ENCODE assay signal across 1 cellular context in genomic region chr6:118320652-118321051, GRCh38.
TF ChIP-seq lines count a peak whose summit lies in the region.

No MANE protein-coding gene starts in this region.

TF ChIP-seq in HepG2, 621 proteins besides CTCF, POLR2A, EP300 and RAD21 (continued from another document):
- TF ChIP-seq, protein P1, sequence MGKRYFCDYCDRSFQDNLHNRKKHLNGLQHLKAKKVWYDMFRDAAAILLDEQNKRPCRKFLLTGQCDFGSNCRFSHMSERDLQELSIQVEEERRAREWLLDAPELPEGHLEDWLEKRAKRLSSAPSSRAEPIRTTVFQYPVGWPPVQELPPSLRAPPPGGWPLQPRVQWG (CRISPR knock-in tag; IDR thresholded peaks at IDR 0.05; ENCODE audit: borderline replicate concordance, low read depth): no peak
- no peak for TF ChIP-seq ARHGAP35 (CRISPR knock-in tag; IDR thresholded peaks at IDR 0.05; ENCODE audit: borderline replicate concordance)
- no peak for TF ChIP-seq ZNF616 (CRISPR knock-in tag; IDR thresholded peaks at IDR 0.05; ENCODE audit: low read depth)
- no peak for TF ChIP-seq STAT5B (CRISPR knock-in tag; IDR thresholded peaks at IDR 0.05)
- TF ChIP-seq TARDBP (CRISPR knock-in tag; IDR thresholded peaks at IDR 0.05): no peak
- TF ChIP-seq SRSF9 (IDR thresholded peaks at IDR 0.05; ENCODE audit: borderline replicate concordance, insufficient read depth, low read depth, low read length, poor library complexity, severe bottlenecking): no peak
- no peak for TF ChIP-seq ZNF672 (CRISPR knock-in tag; IDR thresholded peaks at IDR 0.05)
- TF ChIP-seq KLF6 (CRISPR knock-in tag; IDR thresholded peaks at IDR 0.05): no peak
- no peak for TF ChIP-seq SOX5 (CRISPR knock-in tag; IDR thresholded peaks at IDR 0.05; ENCODE audit: borderline replicate concordance)
